ENCODE assay signal across 31 cellular contexts in the genomic region with DNA sequence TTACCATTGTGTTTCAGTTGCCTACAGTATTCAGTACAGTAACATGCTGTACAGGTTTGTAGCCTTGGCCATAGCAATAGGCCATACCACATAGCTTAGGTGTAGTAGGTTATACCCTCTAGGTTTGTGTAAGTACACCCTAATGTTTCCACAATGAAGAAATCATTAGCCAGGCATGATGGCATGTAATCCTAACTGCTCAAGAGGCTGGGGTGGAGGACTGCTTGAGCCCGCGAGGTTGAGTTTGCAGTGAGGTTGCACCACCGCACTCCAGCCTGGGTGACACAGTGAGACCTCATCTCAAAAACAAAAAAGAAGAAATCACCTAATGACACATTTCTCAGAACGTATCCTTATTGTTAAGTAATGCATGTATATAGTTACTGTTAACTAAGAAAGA.
"Had no signal": no experiment of that assay in that cellular context is flagged by ENCODE, and none has a peak within 500 bp of the region (broad histone marks: within the 10 kb centered on the region; RNA-seq: fewer than 3 reads in every experiment).

No MANE protein-coding gene starts in this region.

- H3K27me3 ChIP-seq: ascending aorta, cardiac muscle cell had no signal

- H3K4me3 ChIP-seq: ascending aorta, cardiac muscle cell had no signal

- FAIRE-seq: bronchial epithelial cell, TTC549 had no signal

- DNase-seq: activated B cell treated with CpG ODN at 0.5 μM for 24 hours; activated CD4-positive, alpha-beta memory T cell treated with anti-CD3 and anti-CD28 coated beads for 36 hours; activated CD4-positive, alpha-beta T cell treated with anti-CD3 and anti-CD28 coated beads for 4 hours; activated CD4-positive, alpha-beta T cell treated with anti-CD3 and anti-CD28 coated beads, Interleukin-2, amount 10 ng/mL, durations not matched to agents 24 days and 14 days; activated CD4-positive, alpha-beta T cell treated with anti-CD3 and anti-CD28 coated beads, Interleukin-2, amount 50 U/mL, for 1 hour; activated CD4-positive, alpha-beta T cell treated with anti-CD3 and anti-CD28 coated beads, Interleukin-2, amount 50 U/mL, for 4 hours; activated CD4-positive, CD25-positive, alpha-beta regulatory T cell treated with anti-CD3 and anti-CD28 coated beads, Interleukin-2, amount 50 U/mL, for 72 hours; activated CD8-positive, alpha-beta memory T cell treated with anti-CD3 and anti-CD28 coated beads, Interleukin-2, amount 50 U/mL, for 4 hours; activated CD8-positive, alpha-beta T cell treated with anti-CD3 and anti-CD28 coated beads for 36 hours; activated gamma-delta T cell; activated naive CD4-positive, alpha-beta T cell treated with anti-CD3 and anti-CD28 coated beads, Interleukin-2, amount 10 ng/mL, durations not matched to agents 7 days and 5 days; activated naive CD4-positive, alpha-beta T cell treated with Interleukin-2 at 50 U/mL for 16 hours; activated naive CD8-positive, alpha-beta T cell treated with anti-CD3 and anti-CD28 coated beads, Interleukin-2, amount 10 ng/mL, durations not matched to agents 7 days and 5 days; activated naive CD8-positive, alpha-beta T cell treated with anti-CD3 and anti-CD28 coated beads, Interleukin-2, amount 50 U/mL, for 24 hours; activated T-cell treated with anti-CD3 and anti-CD28 coated beads for 4 hours; activated T-cell treated with anti-CD3 and anti-CD28 coated beads, Interleukin-2, amount 50 U/mL, for 1 hour; activated T-cell treated with anti-CD3 and anti-CD28 coated beads, Interleukin-2, amount 50 U/mL, for 4 hours; activated T-cell treated with anti-CD3 and anti-CD28 coated beads, Interleukin-2, amount 50 U/mL, for 72 hours; amygdala; anterior cingulate cortex; caudate nucleus; cerebellar nuclear complex; T-helper 1 cell; T-helper 2 cell; T-helper 9 cell had no signal

- H3K27ac ChIP-seq: ascending aorta, cardiac muscle cell, VCaP had no signal

- H3K36me3 ChIP-seq: ascending aorta, cardiac muscle cell had no signal

- H3K4me1 ChIP-seq: ascending aorta had no signal

- ATAC-seq: activated CD8-positive, alpha-beta T cell treated with anti-CD3 and anti-CD28 coated beads for 36 hours; activated naive CD8-positive, alpha-beta T cell treated with anti-CD3 and anti-CD28 coated beads, Interleukin-2, amount 50 U/mL, for 24 hours; activated T-cell treated with anti-CD3 and anti-CD28 coated beads, Interleukin-2, amount 50 U/mL, for 4 hours; activated T-cell treated with anti-CD3 and anti-CD28 coated beads, Interleukin-2, amount 50 U/mL, for 72 hours; activated T-helper 17 cell treated with anti-CD3 and anti-CD28 coated beads, Interleukin-2, amount 50 U/mL, for 72 hours had no signal
